In genomic region chr1:225418059-225418458, GRCh38 we compare ENCODE assay signal across 17 cellular contexts.
DNase-seq lines count a peak whose midpoint lies in the region; ATAC-seq and TF ChIP-seq lines count a peak whose summit lies in the region.
"Had no signal": no experiment of that assay in that cellular context is flagged by ENCODE, and none has a peak within 500 bp of the region (broad histone marks: within the 10 kb centered on the region; RNA-seq: fewer than 3 reads in every experiment).

No MANE protein-coding gene starts in this region.

- DNase-seq in NCI-H748 (lab: John Stamatoyannopoulos, UW; ENCODE audit: unreplicated experiment) (peak; percentile 34), NCI-H748 treated with DMSO at 0.1 percent for 48 hours (lab: John Stamatoyannopoulos, UW) (no peak), DMS53 (lab: John Stamatoyannopoulos, UW) (peak; percentile 71), NCI-H2107 treated with DMSO at 0.1 percent for 48 hours (lab: John Stamatoyannopoulos, UW; ENCODE audit: unreplicated experiment) (peak; percentile 67), WERI-Rb-1 (no peak)
- DNase-seq in effector memory CD8-positive, alpha-beta T cell = no peak
- DNase-seq in stimulated activated CD4-positive, alpha-beta T cell treated with anti-CD3 and anti-CD28 coated beads, Interleukin-2, amount 100 ng/mL, for 24 hours = no peak
- DNase-seq: activated CD4-positive, alpha-beta T cell treated with anti-CD3 and anti-CD28 coated beads, Interleukin-2, amount 50 U/mL, for 1 hour; KBM-7; mammary epithelial cell; NCI-H1930; NCI-H526 treated with DMSO at 0.1 percent for 48 hours had no signal

- H3K27ac Mint-ChIP-seq in effector memory CD8-positive, alpha-beta T cell = peak overlapping the region; percentile 23 to 78
- H3K27ac Mint-ChIP-seq: GM23338; stimulated activated naive CD8-positive, alpha-beta T cell treated with anti-CD3 and anti-CD28 coated beads, Interleukin-15, Interleukin-2, amounts not matched to agents 100 ng/mL and 50 ng/mL, for 24 hours had no signal

- H3K27ac ChIP-seq in WERI-Rb-1 = no peak overlapping the region

- ATAC-seq in effector memory CD8-positive, alpha-beta T cell (replicated peaks) = no peak
- ATAC-seq in GM19395 (IDR thresholded peaks at IDR 0.05; ENCODE audit: unreplicated experiment) = no peak
- ATAC-seq: GM23338, sciatic nerve, SK-N-SH treated with all-trans-retinoic acid at 6 μM for 48 hours had no signal

- no peak overlapping the region for H3K4me3 Mint-ChIP-seq in effector memory CD8-positive, alpha-beta T cell
- H3K4me3 Mint-ChIP-seq: GM23338; stimulated activated naive CD8-positive, alpha-beta T cell treated with anti-CD3 and anti-CD28 coated beads, Interleukin-15, Interleukin-2, amounts not matched to agents 100 ng/mL and 50 ng/mL, for 24 hours had no signal

- peaks cover 16% of the 10 kb centered on the region for H3K36me3 ChIP-seq in WERI-Rb-1

- no peaks in the 10 kb centered on the region for H3K27me3 ChIP-seq in WERI-Rb-1 (ENCODE audit: insufficient read depth, low read depth, severe bottlenecking)

- H3K4me1 Mint-ChIP-seq in effector memory CD8-positive, alpha-beta T cell (ENCODE audit: low read depth in 2 of 2) = peaks cover 27 to 37% of the 10 kb centered on the region in 2 donors

- H3K36me3 Mint-ChIP-seq in effector memory CD8-positive, alpha-beta T cell (ENCODE audit: insufficient read depth) = peaks cover 79% of the 10 kb centered on the region

- no peak for TF ChIP-seq CTCF in WERI-Rb-1 (IDR thresholded peaks at IDR 0.05; ENCODE audit: low read depth, low read length)

- no peaks in the 10 kb centered on the region for H3K9me3 ChIP-seq in WERI-Rb-1 (ENCODE audit: severe bottlenecking)

- no peak overlapping the region for H3K4me3 ChIP-seq in WERI-Rb-1 (ENCODE audit: low read depth, low read length)
- H3K4me3 ChIP-seq: GM23338 had no signal

- no peaks in the 10 kb centered on the region for H3K27me3 Mint-ChIP-seq in effector memory CD8-positive, alpha-beta T cell
- H3K27me3 Mint-ChIP-seq: stimulated activated naive CD8-positive, alpha-beta T cell treated with anti-CD3 and anti-CD28 coated beads, Interleukin-15, Interleukin-2, amounts not matched to agents 100 ng/mL and 50 ng/mL, for 24 hours had no signal

- no peaks in the 10 kb centered on the region for H3K9me3 Mint-ChIP-seq in effector memory CD8-positive, alpha-beta T cell
- H3K9me3 Mint-ChIP-seq: GM23338; stimulated activated naive CD8-positive, alpha-beta T cell treated with anti-CD3 and anti-CD28 coated beads, Interleukin-15, Interleukin-2, amounts not matched to agents 100 ng/mL and 50 ng/mL, for 24 hours had no signal

Comparison
In these comparisons a context has a peak if more than half of its experiments do, and no peak if none do; other contexts are left out.
1. DNase-seq: peak in NCI-H748 (single experiment), DMS53 (single experiment) and NCI-H2107 treated with DMSO at 0.1 percent for 48 hours (single experiment); none in NCI-H748 treated with DMSO at 0.1 percent for 48 hours (single experiment), effector memory CD8-positive, alpha-beta T cell (0 of 3), stimulated activated CD4-positive, alpha-beta T cell treated with anti-CD3 and anti-CD28 coated beads, Interleukin-2, amount 100 ng/mL, for 24 hours (0 of 2) and WERI-Rb-1 (single experiment).